ENCODE assay signal across 2 cellular contexts in genomic region chr19:5124111-5124855, GRCh38.
TF ChIP-seq lines count a peak whose summit lies in the region.

No MANE protein-coding gene starts in this region.

TF ChIP-seq in GM23338, 12 proteins besides CTCF, POLR2A, EP300 and RAD21 (continued from another document):
- no peak for TF ChIP-seq ETS1 (IDR thresholded peaks at IDR 0.05)
- TF ChIP-seq JUNB (IDR thresholded peaks at IDR 0.05; ENCODE audit: unreplicated experiment): no peak
- TF ChIP-seq NANOG (IDR thresholded peaks at IDR 0.05; ENCODE audit: borderline replicate concordance): no peak
- TF ChIP-seq EZH2 (IDR thresholded peaks at IDR 0.05; ENCODE audit: low read depth, unreplicated experiment): no peak
- no peak for TF ChIP-seq EZH2phosphoT487 (IDR thresholded peaks at IDR 0.05; ENCODE audit: unreplicated experiment)
- no peak for TF ChIP-seq CREB1 (CRISPR knock-in tag; IDR thresholded peaks at IDR 0.05; ENCODE audit: low read depth)
- TF ChIP-seq REST (IDR thresholded peaks at IDR 0.05; ENCODE audit: unreplicated experiment): no peak
- TF ChIP-seq ZNF462 (CRISPR knock-in tag; IDR thresholded peaks at IDR 0.05): no peak

TF ChIP-seq in WTC11, 78 proteins besides CTCF, POLR2A, EP300 and RAD21 (continued from another document):
- TF ChIP-seq STAT6 (CRISPR knock-in tag; conservative IDR thresholded peaks at IDR 0.05; ENCODE audit: low read depth) (no peak), GTF2I (CRISPR knock-in tag; conservative IDR thresholded peaks at IDR 0.05) (no peak), SMAD4 (CRISPR knock-in tag; IDR thresholded peaks at IDR 0.05) (no peak), E2F4 (CRISPR knock-in tag; IDR thresholded peaks at IDR 0.05; ENCODE audit: borderline replicate concordance, low read depth) (no peak), ZNF671 (CRISPR knock-in tag; IDR thresholded peaks at IDR 0.05) (no peak), ZNF263 (CRISPR knock-in tag; IDR thresholded peaks at IDR 0.05; ENCODE audit: low read depth) (no peak), MYBL2 (CRISPR knock-in tag; IDR thresholded peaks at IDR 0.05) (no peak), MXD4 (CRISPR knock-in tag; IDR thresholded peaks at IDR 0.05; ENCODE audit: borderline replicate concordance) (no peak), FOXK1 (CRISPR knock-in tag; IDR thresholded peaks at IDR 0.05) (no peak)
